In the genomic region with DNA sequence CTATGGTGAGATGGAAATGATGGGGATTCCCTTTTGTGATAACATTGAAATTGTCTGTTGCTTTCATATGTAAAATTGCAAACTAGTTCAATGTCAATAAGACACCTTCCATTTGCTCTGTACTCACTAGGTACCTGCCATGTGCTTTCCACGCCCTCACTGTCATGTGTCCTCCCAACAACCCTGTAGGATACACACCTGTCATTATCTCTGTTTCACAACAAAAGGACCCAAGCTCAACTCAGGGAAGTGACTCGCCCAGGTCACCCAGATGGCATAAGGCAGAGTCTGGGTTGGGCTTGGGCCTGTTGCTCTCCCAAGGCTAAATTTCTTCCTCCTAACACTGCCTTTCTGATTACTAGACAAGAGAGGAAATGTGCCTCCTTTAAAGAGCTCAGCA, we compare ENCODE assay signal across 30 cellular contexts. TPM values are rescaled to one million over a fixed set of nuclear protein-coding genes. Genes with fewer than 3 reads are reported as not detected.
"Had no signal": no experiment of that assay in that cellular context is flagged by ENCODE, and none has a peak within 500 bp of the region (broad histone marks: within the 10 kb centered on the region; RNA-seq: fewer than 3 reads in every experiment).

No MANE protein-coding gene starts in this region.

- H3K4me3 ChIP-seq: heart left ventricle, left lung, lower lobe of right lung, spleen, testis, uterus had no signal

- H3K9me3 Mint-ChIP-seq: activated CD4-positive, alpha-beta memory T cell treated with anti-CD3 and anti-CD28 coated beads, Interleukin-2, amount 10 ng/mL, durations not matched to agents 7 days and 5 days; activated CD4-positive, alpha-beta T cell treated with anti-CD3 and anti-CD28 coated beads, Interleukin-2, amount 10 ng/mL, durations not matched to agents 7 days and 5 days; activated naive CD4-positive, alpha-beta T cell treated with anti-CD3 and anti-CD28 coated beads, Interleukin-2, amount 10 ng/mL, durations not matched to agents 7 days and 5 days; activated naive CD8-positive, alpha-beta T cell treated with anti-CD3 and anti-CD28 coated beads, Interleukin-2, amount 10 ng/mL, durations not matched to agents 7 days and 5 days; activated T-cell treated with anti-CD3 and anti-CD28 coated beads, Interleukin-2, amount 50 U/mL, for 24 hours; central memory CD8-positive, alpha-beta T cell; immature natural killer cell; nephron had no signal

- H3K27ac ChIP-seq: heart left ventricle, left lung, lower lobe of right lung, spleen, testis, uterus had no signal

- H3K9me3 ChIP-seq: heart left ventricle, left lung, lower lobe of right lung, spleen, testis, uterus had no signal

- H3K27me3 Mint-ChIP-seq: central memory CD8-positive, alpha-beta T cell had no signal

- FAIRE-seq: astrocyte, endometrium, kidney had no signal

- H3K27ac Mint-ChIP-seq: activated CD4-positive, alpha-beta memory T cell treated with anti-CD3 and anti-CD28 coated beads, Interleukin-2, amount 10 ng/mL, durations not matched to agents 7 days and 5 days; activated CD4-positive, alpha-beta T cell treated with anti-CD3 and anti-CD28 coated beads, Interleukin-2, amount 10 ng/mL, durations not matched to agents 7 days and 5 days; activated naive CD4-positive, alpha-beta T cell treated with anti-CD3 and anti-CD28 coated beads, Interleukin-2, amount 10 ng/mL, durations not matched to agents 7 days and 5 days; activated naive CD8-positive, alpha-beta T cell treated with anti-CD3 and anti-CD28 coated beads, Interleukin-2, amount 10 ng/mL, durations not matched to agents 7 days and 5 days; activated T-cell treated with anti-CD3 and anti-CD28 coated beads, Interleukin-2, amount 50 U/mL, for 24 hours; immature natural killer cell; nephron had no signal

- H3K36me3 Mint-ChIP-seq: activated naive CD4-positive, alpha-beta T cell treated with anti-CD3 and anti-CD28 coated beads, Interleukin-2, amount 10 ng/mL, durations not matched to agents 7 days and 5 days had no signal

- H3K4me3 Mint-ChIP-seq: activated CD4-positive, alpha-beta memory T cell treated with anti-CD3 and anti-CD28 coated beads, Interleukin-2, amount 10 ng/mL, durations not matched to agents 7 days and 5 days; activated CD4-positive, alpha-beta T cell treated with anti-CD3 and anti-CD28 coated beads, Interleukin-2, amount 10 ng/mL, durations not matched to agents 7 days and 5 days; activated naive CD4-positive, alpha-beta T cell treated with anti-CD3 and anti-CD28 coated beads, Interleukin-2, amount 10 ng/mL, durations not matched to agents 7 days and 5 days; activated naive CD8-positive, alpha-beta T cell treated with anti-CD3 and anti-CD28 coated beads, Interleukin-2, amount 10 ng/mL, durations not matched to agents 7 days and 5 days; activated T-cell treated with anti-CD3 and anti-CD28 coated beads, Interleukin-2, amount 50 U/mL, for 24 hours; central memory CD8-positive, alpha-beta T cell; immature natural killer cell; nephron had no signal

- H3K36me3 ChIP-seq: heart left ventricle, left lung, lower lobe of right lung, spleen, uterus had no signal

- DNase-seq: activated CD4-positive, alpha-beta memory T cell treated with anti-CD3 and anti-CD28 coated beads, Interleukin-2, amount 10 ng/mL, durations not matched to agents 7 days and 5 days; activated CD4-positive, alpha-beta T cell treated with anti-CD3 and anti-CD28 coated beads, Interleukin-2, amount 10 ng/mL, durations not matched to agents 7 days and 5 days; activated CD4-positive, CD25-positive, alpha-beta regulatory T cell treated with anti-CD3 and anti-CD28 coated beads, Interleukin-2, amount 50 U/mL, for 72 hours; activated CD8-positive, alpha-beta memory T cell treated with anti-CD3 and anti-CD28 coated beads, Interleukin-2, amount 50 U/mL, for 48 hours; activated gamma-delta T cell; activated naive CD4-positive, alpha-beta T cell treated with anti-CD3 and anti-CD28 coated beads, Interleukin-2, amount 10 ng/mL, durations not matched to agents 7 days and 5 days; activated naive CD8-positive, alpha-beta T cell treated with anti-CD3 and anti-CD28 coated beads, Interleukin-2, amount 10 ng/mL, durations not matched to agents 7 days and 5 days; activated T-cell treated with anti-CD3 and anti-CD28 coated beads, Interleukin-2, amount 50 U/mL, for 24 hours; dermis blood vessel endothelial cell; effector CD4-positive, alpha-beta T cell; erythroblast; heart left ventricle; hypothalamus; immature natural killer cell; kidney; left lung; lower lobe of right lung; mesendoderm; posterior cingulate gyrus; right cardiac atrium; spleen; stimulated activated naive CD4-positive, alpha-beta T cell; T-helper 2 cell; testis; trophoblast cell; uterus had no signal

- ATAC-seq: heart left ventricle, left lung, lower lobe of right lung, right cardiac atrium had no signal

- H3K4me1 ChIP-seq: left lung, lower lobe of right lung, testis, uterus had no signal

- H3K4me1 Mint-ChIP-seq: nephron had no signal

- H3K27me3 ChIP-seq: left lung, testis, uterus had no signal

RNA-seq across cellular contexts. Expression of a gene that starts 45.3 kb away (rescaled TPM):
- total RNA-seq: dermis blood vessel endothelial cell had no signal
- polyA plus RNA-seq: immature natural killer cell had no signal
